Comparison of ENCODE assay signal across 22 cellular contexts in the genomic region with DNA sequence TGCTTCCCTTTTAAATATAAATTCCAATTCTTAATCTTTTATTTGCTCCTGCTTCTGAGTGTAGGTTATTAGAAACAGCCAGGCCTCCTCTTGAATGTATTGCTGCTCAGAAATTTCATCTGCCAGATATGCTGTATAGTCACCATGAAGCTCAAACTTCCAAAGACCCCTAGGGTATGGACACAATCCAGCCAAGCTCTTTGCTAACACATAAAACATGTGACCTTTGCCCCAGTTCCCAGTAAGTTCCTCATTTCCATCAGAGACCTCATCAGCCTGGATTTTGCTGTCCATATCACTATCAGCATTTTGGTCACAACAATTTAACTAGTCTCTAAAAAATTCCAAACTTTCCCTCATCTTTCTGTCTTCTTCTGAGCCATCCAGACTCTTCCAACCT.
DNase-seq lines count a peak whose midpoint lies in the region; ATAC-seq and TF ChIP-seq lines count a peak whose summit lies in the region.
"Had no signal": no experiment of that assay in that cellular context is flagged by ENCODE, and none has a peak within 500 bp of the region (broad histone marks: within the 10 kb centered on the region; RNA-seq: fewer than 3 reads in every experiment).

No MANE protein-coding gene starts in this region.

- no peaks in the 10 kb centered on the region for H3K27me3 Mint-ChIP-seq in activated T-cell treated with anti-CD3 and anti-CD28 coated beads, Interleukin-2, amount 50 U/mL, for 72 hours (ENCODE audit: low read depth)
- H3K27me3 Mint-ChIP-seq: stimulated activated memory B cell treated with anti-CD40 and anti-IgM and Interleukin-4, amounts not matched to agents 10 μg/mL and 1 μg/mL and 100 μg/mL, for 72 hours had no signal

- CTCF ChIA-PET in HEK293 (lab: Yijun Ruan, JAX) = interaction anchor here (0.6 to 1.0 kb wide), 3 partner anchors 78 to 1559 kb away, joined by 3 to 6 read pairs (median 3); no protein-coding TSS in a partner anchor

- DNase-seq in SK-N-MC (ENCODE audit: low read depth, low spot score) = no peak
- peak; percentile 11 for DNase-seq in fibroblast of gingiva (ENCODE audit: low read depth)
- no peak for DNase-seq in NCI-H1930 (lab: John Stamatoyannopoulos, UW)
- DNase-seq in NCI-H446 (lab: John Stamatoyannopoulos, UW) = no peak
- no peak for DNase-seq in thyroid gland
- no peak for DNase-seq in activated T-cell treated with anti-CD3 and anti-CD28 coated beads, Interleukin-2, amount 50 U/mL, for 72 hours
- DNase-seq: activated CD4-positive, alpha-beta T cell treated with anti-CD3 and anti-CD28 coated beads, Interleukin-2, amount 50 U/mL, for 4 hours; activated T-cell treated with anti-CD3 and anti-CD28 coated beads for 4 hours; amniotic stem cell; DMS 273 treated with DMSO at 0.1 percent for 48 hours; Kasumi-1; NCI-H1436; NCI-H2171 treated with DMSO at 0.1 percent for 48 hours; SJCRH30; WERI-Rb-1 had no signal

- H3K27me3 ChIP-seq in thyroid gland = no peaks in the 10 kb centered on the region
- H3K27me3 ChIP-seq: SJCRH30 had no signal

- no peaks in the 10 kb centered on the region for H3K4me1 Mint-ChIP-seq in activated T-cell treated with anti-CD3 and anti-CD28 coated beads, Interleukin-2, amount 50 U/mL, for 72 hours (ENCODE audit: low read depth)
- H3K4me1 Mint-ChIP-seq: nephron; stimulated activated memory B cell treated with anti-CD40 and anti-IgM and Interleukin-4, amounts not matched to agents 10 μg/mL and 1 μg/mL and 100 μg/mL, for 72 hours had no signal

- H3K27ac ChIP-seq in 22Rv1 (peak overlapping the region; percentile 49), HEK293 (ENCODE audit: extremely low read depth, low read depth, low read length) (no peak overlapping the region), SK-N-MC (peak overlapping the region; percentile 63), thyroid gland (no peak overlapping the region)
- H3K27ac ChIP-seq: SJCRH30, WERI-Rb-1 had no signal

- H3K4me3 ChIP-seq in HEK293 (ENCODE audit: low read depth, low read length) (no peak overlapping the region), SK-N-MC (no peak overlapping the region), thyroid gland (replicated peaks in 1 of 3) (no peak overlapping the region)
- H3K4me3 ChIP-seq: SJCRH30 had no signal

- no peak overlapping the region for H3K27ac Mint-ChIP-seq in activated T-cell treated with anti-CD3 and anti-CD28 coated beads, Interleukin-2, amount 50 U/mL, for 72 hours
- H3K27ac Mint-ChIP-seq: mesothelial cell of epicardium; nephron; stimulated activated memory B cell treated with anti-CD40 and anti-IgM and Interleukin-4, amounts not matched to agents 10 μg/mL and 1 μg/mL and 100 μg/mL, for 72 hours; T-helper 1 cell treated with Interleukin-12 subunit alpha and Interleukin-12 subunit beta and Interleukin-4 antibody, amounts not matched to agents 30 μg/mL and 1 μg/mL, for 36 hours had no signal

- no peak for ATAC-seq in activated T-cell treated with anti-CD3 and anti-CD28 coated beads, Interleukin-2, amount 50 U/mL, for 72 hours (replicated peaks in 1 of 2)
- ATAC-seq: stimulated activated memory B cell treated with anti-CD40 and anti-IgM and Interleukin-4, amounts not matched to agents 10 μg/mL and 1 μg/mL and 100 μg/mL, for 72 hours had no signal

- TF ChIP-seq CTCF in 22Rv1 (IDR thresholded peaks at IDR 0.05) (no peak), HEK293 (tag by site-specific recombination; IDR thresholded peaks at IDR 0.05) (no peak), thyroid gland (IDR thresholded peaks at IDR 0.05) (no peak)

- H3K9me3 ChIP-seq in HEK293 (ENCODE audit: control insufficient read depth, insufficient read depth, low read depth, low read length) (no peaks in the 10 kb centered on the region; the same call in 1 of the 2 replicates), SK-N-MC (ENCODE audit: low read depth, low read length) (no peaks in the 10 kb centered on the region), thyroid gland (no peaks in the 10 kb centered on the region)

- no peak overlapping the region for H3K9ac ChIP-seq in SK-N-MC (ENCODE audit: insufficient read length)

- intact Hi-C loops in thyroid gland (cut with DNase I) = no loop called here

- H3K36me3 Mint-ChIP-seq in activated T-cell treated with anti-CD3 and anti-CD28 coated beads, Interleukin-2, amount 50 U/mL, for 72 hours (ENCODE audit: insufficient read depth in 2 of 2) = no peaks in the 10 kb centered on the region
- H3K36me3 Mint-ChIP-seq: CD14-positive monocyte; stimulated activated memory B cell treated with anti-CD40 and anti-IgM and Interleukin-4, amounts not matched to agents 10 μg/mL and 1 μg/mL and 100 μg/mL, for 72 hours had no signal

- no peak overlapping the region for H3K4me3 Mint-ChIP-seq in activated T-cell treated with anti-CD3 and anti-CD28 coated beads, Interleukin-2, amount 50 U/mL, for 72 hours
- H3K4me3 Mint-ChIP-seq: CD14-positive monocyte; mesothelial cell of epicardium; nephron; stimulated activated memory B cell treated with anti-CD40 and anti-IgM and Interleukin-4, amounts not matched to agents 10 μg/mL and 1 μg/mL and 100 μg/mL, for 72 hours; T-helper 1 cell treated with Interleukin-12 subunit alpha and Interleukin-12 subunit beta and Interleukin-4 antibody, amounts not matched to agents 30 μg/mL and 1 μg/mL, for 36 hours had no signal

- POLR2A ChIA-PET in HEK293 (lab: Yijun Ruan, JAX) = no interaction called here

- H3K4me1 ChIP-seq in HEK293 (ENCODE audit: control insufficient read depth, insufficient read depth, low read length) (peaks cover 21% of the 10 kb centered on the region), thyroid gland (peaks cover 9 to 16% of the 10 kb centered on the region in 2 donors)

- TF ChIP-seq POLR2A in thyroid gland (IDR thresholded peaks at IDR 0.05) = no peak

- no peaks in the 10 kb centered on the region for H3K36me3 ChIP-seq in HEK293 (ENCODE audit: control insufficient read depth in 2 of 2, insufficient read depth in 1 of 2, low read length in 2 of 2)
- no peaks in the 10 kb centered on the region for H3K36me3 ChIP-seq in SK-N-MC (ENCODE audit: insufficient read depth, low read length)
- H3K36me3 ChIP-seq in thyroid gland = no peaks in the 10 kb centered on the region
- H3K36me3 ChIP-seq: SJCRH30, WERI-Rb-1 had no signal

- H3K9me3 Mint-ChIP-seq in activated T-cell treated with anti-CD3 and anti-CD28 coated beads, Interleukin-2, amount 50 U/mL, for 72 hours = peaks cover 2 to 4% of the 10 kb centered on the region in 2 donors
- H3K9me3 Mint-ChIP-seq: T-helper 1 cell treated with Interleukin-12 subunit alpha and Interleukin-12 subunit beta and Interleukin-4 antibody, amounts not matched to agents 30 μg/mL and 1 μg/mL, for 36 hours had no signal

TF ChIP-seq in HEK293, 187 proteins besides CTCF, POLR2A, EP300 and RAD21:
- no peak for TF ChIP-seq ZNF155 (tag by site-specific recombination; IDR thresholded peaks at IDR 0.05)
- TF ChIP-seq SETDB1 (IDR thresholded peaks at IDR 0.05; ENCODE audit: insufficient read length, low read length) = peak; percentile 57

Comparison
In these comparisons a context has a peak if more than half of its experiments do, and no peak if none do; other contexts are left out.
1. H3K27ac ChIP-seq: peak in 22Rv1 (single experiment) and SK-N-MC (single experiment); none in HEK293 (single experiment) and thyroid gland (0 of 3).